ENCODE assay signal across 33 cellular contexts in the genomic region with DNA sequence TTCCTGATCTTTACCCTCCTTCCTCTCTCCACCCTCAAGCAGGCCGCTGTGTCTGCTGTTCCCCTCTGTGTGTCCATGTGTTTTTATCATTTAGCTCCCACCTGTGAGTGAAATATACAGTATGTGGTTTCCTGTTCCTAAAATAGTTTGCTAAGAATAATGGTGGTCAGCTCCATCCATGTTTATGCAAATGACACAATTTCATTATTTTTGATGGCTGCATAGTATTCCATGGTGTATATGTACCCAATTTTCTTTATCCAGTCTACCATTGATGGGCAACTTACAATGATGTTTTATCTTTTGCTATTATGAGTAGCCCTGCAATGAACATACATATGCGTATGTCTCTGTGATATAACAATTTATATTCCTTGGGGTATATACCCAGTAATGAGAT.
"Had no signal": no experiment of that assay in that cellular context is flagged by ENCODE, and none has a peak within 500 bp of the region (broad histone marks: within the 10 kb centered on the region; RNA-seq: fewer than 3 reads in every experiment).

No MANE protein-coding gene starts in this region.

- FAIRE-seq: astrocyte, bronchial epithelial cell, colon had no signal

- ATAC-seq: activated naive CD4-positive, alpha-beta T cell treated with anti-CD3 and anti-CD28 coated beads, Interleukin-2, amount 50 U/mL, for 72 hours; activated naive CD8-positive, alpha-beta T cell treated with anti-CD3 and anti-CD28 coated beads, Interleukin-2, amount 50 U/mL, for 24 hours; activated T-cell treated with anti-CD3 and anti-CD28 coated beads, Interleukin-2, amount 50 U/mL, for 4 hours; activated T-cell treated with anti-CD3 and anti-CD28 coated beads, Interleukin-2, amount 50 U/mL, for 72 hours; activated T-helper 17 cell treated with anti-CD3 and anti-CD28 coated beads, Interleukin-2, amount 50 U/mL, for 72 hours; body of pancreas had no signal

- H3K27me3 ChIP-seq: adrenal gland, ascending aorta, body of pancreas, brain microvascular endothelial cell, breast epithelium, cardiac muscle cell had no signal

- H3K4me3 ChIP-seq: adrenal gland, ascending aorta, body of pancreas, breast epithelium, cardiac muscle cell had no signal

- H3K9me3 ChIP-seq: adrenal gland, ascending aorta had no signal

- H3K4me1 ChIP-seq: adrenal gland, ascending aorta, body of pancreas, breast epithelium had no signal

- H3K36me3 ChIP-seq: adrenal gland, ascending aorta, brain microvascular endothelial cell, breast epithelium, cardiac muscle cell had no signal

- DNase-seq: activated effector memory CD4-positive, alpha-beta T cell treated with anti-CD3 and anti-CD28 coated beads, Interleukin-2, amount 50 U/mL, for 16 hours; activated effector memory CD4-positive, alpha-beta T cell treated with Interleukin-2 at 50 U/mL for 16 hours; activated gamma-delta T cell; activated gamma-delta T cell treated with Interleukin-2 at 50 U/mL for 16 hours; activated naive CD4-positive, alpha-beta T cell; activated naive CD4-positive, alpha-beta T cell treated with anti-CD3 and anti-CD28 coated beads for 36 hours; activated naive CD4-positive, alpha-beta T cell treated with anti-CD3 and anti-CD28 coated beads, Interleukin-2, amount 10 ng/mL, durations not matched to agents 7 days and 5 days; activated naive CD4-positive, alpha-beta T cell treated with anti-CD3 and anti-CD28 coated beads, Interleukin-2, amount 50 U/mL, for 16 hours; activated naive CD4-positive, alpha-beta T cell treated with Interleukin-2 at 50 U/mL for 16 hours; activated naive CD8-positive, alpha-beta T cell treated with anti-CD3 and anti-CD28 coated beads for 36 hours; activated naive CD8-positive, alpha-beta T cell treated with anti-CD3 and anti-CD28 coated beads, Interleukin-2, amount 10 ng/mL, durations not matched to agents 7 days and 5 days; activated naive CD8-positive, alpha-beta T cell treated with anti-CD3 and anti-CD28 coated beads, Interleukin-2, amount 50 U/mL, for 24 hours; activated T-cell treated with anti-CD3 and anti-CD28 coated beads, Interleukin-2, amount 50 U/mL, for 4 hours; activated T-cell treated with anti-CD3 and anti-CD28 coated beads, Interleukin-2, amount 50 U/mL, for 48 hours; activated T-cell treated with anti-CD3 and anti-CD28 coated beads, Interleukin-2, amount 50 U/mL, for 72 hours; adrenal gland; amniotic stem cell; amygdala; anterior cingulate cortex; aorta; body of pancreas; brain microvascular endothelial cell; caudate nucleus; central memory CD4-positive, alpha-beta T cell; cerebellar nuclear complex had no signal

- H3K27ac ChIP-seq: adrenal gland, ascending aorta, body of pancreas, brain microvascular endothelial cell, breast epithelium, cardiac muscle cell had no signal
